In the genomic region with DNA sequence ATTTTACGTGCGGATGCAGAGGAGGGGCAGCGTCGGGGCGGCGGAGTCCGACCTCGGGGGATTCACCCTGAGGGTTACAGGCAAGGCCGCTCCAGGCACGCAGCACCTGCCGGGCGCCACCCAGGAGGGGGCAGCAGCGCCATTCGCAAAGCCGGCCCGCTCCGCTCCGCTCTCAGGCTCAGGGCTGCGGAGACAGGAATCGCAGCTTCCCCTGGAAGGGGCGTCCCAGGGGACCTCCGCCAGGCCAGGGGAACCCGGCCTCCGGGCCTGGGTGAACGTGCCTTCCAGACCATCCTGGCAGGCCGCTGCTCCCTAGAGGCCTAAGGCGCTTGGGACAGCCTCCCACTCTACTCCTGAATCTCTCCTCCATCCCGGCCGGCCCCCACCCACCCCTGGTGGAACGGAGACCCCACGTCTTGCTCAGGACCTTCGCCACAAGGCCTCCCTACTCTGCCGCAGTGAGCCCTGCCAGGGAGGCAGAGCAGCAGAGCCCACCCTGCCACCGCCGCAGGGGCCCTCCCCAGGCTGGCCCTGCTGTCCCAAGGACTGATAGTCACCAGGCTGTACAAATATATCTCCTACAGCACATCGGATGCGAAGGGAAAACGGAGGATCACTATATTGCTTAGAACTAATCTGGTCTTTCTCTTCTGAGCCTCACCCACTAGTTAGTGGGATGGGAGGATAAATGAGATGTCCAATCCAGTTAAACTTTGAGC, we compare ENCODE assay signal across 1 cellular context.
TF ChIP-seq lines count a peak whose summit lies in the region.

No MANE protein-coding gene starts in this region.

TF ChIP-seq in HCT116, 20 proteins besides CTCF, POLR2A, EP300 and RAD21 (continued from another document):
- TF ChIP-seq, protein P1, sequence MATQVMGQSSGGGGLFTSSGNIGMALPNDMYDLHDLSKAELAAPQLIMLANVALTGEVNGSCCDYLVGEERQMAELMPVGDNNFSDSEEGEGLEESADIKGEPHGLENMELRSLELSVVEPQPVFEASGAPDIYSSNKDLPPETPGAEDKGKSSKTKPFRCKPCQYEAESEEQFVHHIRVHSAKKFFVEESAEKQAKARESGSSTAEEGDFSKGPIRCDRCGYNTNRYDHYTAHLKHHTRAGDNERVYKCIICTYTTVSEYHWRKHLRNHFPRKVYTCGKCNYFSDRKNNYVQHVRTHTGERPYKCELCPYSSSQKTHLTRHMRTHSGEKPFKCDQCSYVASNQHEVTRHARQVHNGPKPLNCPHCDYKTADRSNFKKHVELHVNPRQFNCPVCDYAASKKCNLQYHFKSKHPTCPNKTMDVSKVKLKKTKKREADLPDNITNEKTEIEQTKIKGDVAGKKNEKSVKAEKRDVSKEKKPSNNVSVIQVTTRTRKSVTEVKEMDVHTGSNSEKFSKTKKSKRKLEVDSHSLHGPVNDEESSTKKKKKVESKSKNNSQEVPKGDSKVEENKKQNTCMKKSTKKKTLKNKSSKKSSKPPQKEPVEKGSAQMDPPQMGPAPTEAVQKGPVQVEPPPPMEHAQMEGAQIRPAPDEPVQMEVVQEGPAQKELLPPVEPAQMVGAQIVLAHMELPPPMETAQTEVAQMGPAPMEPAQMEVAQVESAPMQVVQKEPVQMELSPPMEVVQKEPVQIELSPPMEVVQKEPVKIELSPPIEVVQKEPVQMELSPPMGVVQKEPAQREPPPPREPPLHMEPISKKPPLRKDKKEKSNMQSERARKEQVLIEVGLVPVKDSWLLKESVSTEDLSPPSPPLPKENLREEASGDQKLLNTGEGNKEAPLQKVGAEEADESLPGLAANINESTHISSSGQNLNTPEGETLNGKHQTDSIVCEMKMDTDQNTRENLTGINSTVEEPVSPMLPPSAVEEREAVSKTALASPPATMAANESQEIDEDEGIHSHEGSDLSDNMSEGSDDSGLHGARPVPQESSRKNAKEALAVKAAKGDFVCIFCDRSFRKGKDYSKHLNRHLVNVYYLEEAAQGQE (IDR thresholded peaks at IDR 0.05; ENCODE audit: low read depth): no peak
- no peak for TF ChIP-seq ZFX (IDR thresholded peaks at IDR 0.05)
- no peak for TF ChIP-seq SP1 (IDR thresholded peaks at IDR 0.05; ENCODE audit: low read depth)
- no peak for TF ChIP-seq EZH2phosphoT487 (IDR thresholded peaks at IDR 0.05; ENCODE audit: borderline replicate concordance)
- TF ChIP-seq, protein P2, sequence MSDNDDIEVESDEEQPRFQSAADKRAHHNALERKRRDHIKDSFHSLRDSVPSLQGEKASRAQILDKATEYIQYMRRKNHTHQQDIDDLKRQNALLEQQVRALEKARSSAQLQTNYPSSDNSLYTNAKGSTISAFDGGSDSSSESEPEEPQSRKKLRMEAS (IDR thresholded peaks at IDR 0.05): no peak
- TF ChIP-seq CBX3 (IDR thresholded peaks at IDR 0.05; ENCODE audit: low read depth): no peak
- TF ChIP-seq SRF (IDR thresholded peaks at IDR 0.05; ENCODE audit: low read depth): no peak
- TF ChIP-seq JUND (IDR thresholded peaks at IDR 0.05): no peak
- no peak for TF ChIP-seq ELF1 (IDR thresholded peaks at IDR 0.05; ENCODE audit: borderline replicate concordance, low read depth)
- no peak for TF ChIP-seq TCF7L2 (IDR thresholded peaks at IDR 0.05; ENCODE audit: borderline replicate concordance, extremely low read depth, insufficient read depth, insufficient read length)
